Comparison of ENCODE assay signal across 10 cellular contexts in genomic region chr17:18771056-18771455, GRCh38. TPM values are rescaled to one million over a fixed set of nuclear protein-coding genes. Genes with fewer than 3 reads are reported as not detected.
DNase-seq lines count a peak whose midpoint lies in the region; ATAC-seq, FAIRE-seq and TF ChIP-seq lines count a peak whose summit lies in the region.
"Not testable (repeated sequence)": the region's sequence is repeated elsewhere in the genome, so short reads cannot be mapped to it uniquely, and the experiment has no call there.
"Had no signal": no experiment of that assay in that cellular context is flagged by ENCODE, and none has a peak within 500 bp of the region (broad histone marks: within the 10 kb centered on the region; RNA-seq: fewer than 3 reads in every experiment).

No MANE protein-coding gene starts in this region.

- not testable (repeated sequence) for H3K56ac ChIP-seq in IMR-90 (ENCODE audit: extremely low read depth, insufficient read depth, low read length)

- not testable (repeated sequence) for H3K4me3 Mint-ChIP-seq in nephron progenitor cell

- FAIRE-seq in A549 (lab: Jason Lieb, UNC), result peak; percentile 18

- not testable (repeated sequence) for H3K79me1 ChIP-seq in IMR-90 (ENCODE audit: low read depth in 1 of 2, low read length in 2 of 2)

- not testable (repeated sequence) for H3K36me3 ChIP-seq in IMR-90 (ENCODE audit: control insufficient read depth, insufficient read depth, low read length); ectodermal cell (ENCODE audit: control insufficient read depth, insufficient read depth, low read length)

- not testable (repeated sequence) for TF ChIP-seq RAD21 in A549 (conservative IDR thresholded peaks at IDR 0.05 in 1 of 2, IDR thresholded peaks at IDR 0.05 in 1 of 2); IMR-90 (IDR thresholded peaks at IDR 0.05; ENCODE audit: low read length)

- CTCF ChIA-PET in A549 (lab: Yijun Ruan, JAX), result interaction anchor here (1.5 kb wide), 1 partner anchor 145 kb away, joined by 3 read pairs; no protein-coding TSS in a partner anchor
- CTCF ChIA-PET in IMR-90 (lab: Yijun Ruan, JAX), result not testable (repeated sequence)

- not testable (repeated sequence) for BruUV-seq in IMR-90 (replicated peaks; lab: Mats Ljungman, UMichigan)

- H4K5ac ChIP-seq in IMR-90 (ENCODE audit: low read depth, low read length), result not testable (repeated sequence)

- not testable (repeated sequence) for H4K91ac ChIP-seq in IMR-90 (ENCODE audit: insufficient read depth, low read depth, low read length)

- not testable (repeated sequence) for H3K4me2 ChIP-seq in A549; IMR-90 (ENCODE audit: low read depth, low read length)

- POLR2A ChIA-PET in A549 (lab: Yijun Ruan, JAX); IMR-90 (lab: Charles Lee; ENCODE audit: unreplicated experiment): not testable (repeated sequence)

- in situ Hi-C loops in IMR-90 (cut with MboI; ENCODE audit: low sequenced_read_pairs), result not testable (repeated sequence)

- not testable (repeated sequence) for H2BK5ac ChIP-seq in IMR-90 (ENCODE audit: low read depth, low read length, poor library complexity, severe bottlenecking)

- H3K4me1 Mint-ChIP-seq in nephron progenitor cell, result peaks cover 32% of the 10 kb centered on the region

- H2AFZ ChIP-seq in IMR-90 (replicated peaks; ENCODE audit: low read length, poor library complexity), result not testable (repeated sequence)

- H3K4ac ChIP-seq in IMR-90 (ENCODE audit: low read depth, low read length), result not testable (repeated sequence)

- TF ChIP-seq POLR2A in A549 (IDR thresholded peaks at IDR 0.05; ENCODE audit: low read length); IMR-90 (IDR thresholded peaks at IDR 0.05; ENCODE audit: low read depth, low read length): not testable (repeated sequence)

- H3K9me3 Mint-ChIP-seq in nephron progenitor cell, result not testable (repeated sequence)

- not testable (repeated sequence) for H3K18ac ChIP-seq in IMR-90 (ENCODE audit: low read depth, low read length)

- not testable (repeated sequence) for H2AK9ac ChIP-seq in IMR-90 (replicated peaks; ENCODE audit: low read depth, low read length, poor library complexity)

- H2AK5ac ChIP-seq in IMR-90 (ENCODE audit: low read depth, low read length), result not testable (repeated sequence)

- not testable (repeated sequence) for H3K27me3 ChIP-seq in IMR-90 (ENCODE audit: control insufficient read depth, insufficient read depth, low read length); ectodermal cell (ENCODE audit: control insufficient read depth, insufficient read depth, low read length, poor library complexity, severe bottlenecking)

- H3K23ac ChIP-seq in IMR-90 (ENCODE audit: low read depth, low read length), result not testable (repeated sequence)

- H4K8ac ChIP-seq in IMR-90 (ENCODE audit: low read depth in 2 of 2, low read length in 2 of 2), result not testable (repeated sequence)

- H2BK120ac ChIP-seq in IMR-90 (ENCODE audit: low read depth, low read length), result not testable (repeated sequence)

- H2BK20ac ChIP-seq in IMR-90 (ENCODE audit: low read depth, low read length), result not testable (repeated sequence)

- dilution Hi-C loops in IMR-90 (cut with HindIII; ENCODE audit: low sequenced_read_pairs, unreplicated experiment), result not testable (repeated sequence)

- H3K27me3 Mint-ChIP-seq in nephron progenitor cell (ENCODE audit: low read depth, poor library complexity), result not testable (repeated sequence)

- intact Hi-C loops in IMR-90 (cut with micrococcal nuclease), result not testable (repeated sequence)

- not testable (repeated sequence) for H3K14ac ChIP-seq in IMR-90 (replicated peaks; ENCODE audit: low read depth, low read length)

- peak overlapping the region; percentile 89 for H3K27ac Mint-ChIP-seq in nephron progenitor cell

- not testable (repeated sequence) for TF ChIP-seq EP300 in A549 (IDR thresholded peaks at IDR 0.05)

- not testable (repeated sequence) for ATAC-seq in A549
- ATAC-seq in IMR-90 (ENCODE audit: low read depth), result peak; percentile 21; the same call in 1 of the 2 replicates

- H3K27ac ChIP-seq in A549; IMR-90 (ENCODE audit: insufficient read depth, low read length): not testable (repeated sequence)
- H3K27ac ChIP-seq in ectodermal cell (ENCODE audit: insufficient read depth, low read depth, low read length, poor library complexity, severe bottlenecking), result peak overlapping the region; percentile 66

- not testable (repeated sequence) for H3K9ac ChIP-seq in IMR-90 (ENCODE audit: low read depth, low read length)

- H2BK15ac ChIP-seq in IMR-90 (ENCODE audit: low read depth, low read length), result not testable (repeated sequence)

- H3K4me1 ChIP-seq in A549; IMR-90 (ENCODE audit: control insufficient read depth, insufficient read depth, low read length); ectodermal cell (ENCODE audit: control insufficient read depth, insufficient read depth, low read length): not testable (repeated sequence)

- H4K20me1 ChIP-seq in IMR-90 (ENCODE audit: insufficient read depth, low read length), result not testable (repeated sequence)

- WGBS in A549 (ENCODE audit: missing lambda C conversion rate), result 88% methylated on average over 4 of the region's 4 CpGs
- WGBS in IMR-90 (ENCODE audit: extremely low coverage in 2 of 2, insufficient read length in 1 of 2), 2 experiments, result no CpG with 5 or more reads among the region's 4 CpGs
- WGBS in ectodermal cell, 2 experiments, result 89 to 90% methylated on average over 4 of the region's 4 CpGs

- not testable (repeated sequence) for H3K4me3 ChIP-seq in A549; IMR-90 (ENCODE audit: insufficient read depth, low read depth, low read length); ectodermal cell (ENCODE audit: insufficient read depth, low read depth, low read length)

- TF ChIP-seq CTCF in A549 (IDR thresholded peaks at IDR 0.05); IMR-90 (conservative IDR thresholded peaks at IDR 0.05; ENCODE audit: low read depth, low read length); nephron progenitor cell (IDR thresholded peaks at IDR 0.05): not testable (repeated sequence)

- DNase-seq in A549 (ENCODE audit: low read depth in 1 of 2, low spot score in 1 of 2); IMR-90; nephron progenitor cell: not testable (repeated sequence)
- peak; percentile 55 for DNase-seq in astrocyte of the hippocampus (ENCODE audit: low read depth, low spot score)
- DNase-seq in kidney tubule cell (ENCODE audit: low spot score), result peak; percentile 8
- DNase-seq in retina, result peak; percentile 23

- not testable (repeated sequence) for H3K9me3 ChIP-seq in A549; IMR-90 (ENCODE audit: control insufficient read depth, insufficient read depth, low read length); ectodermal cell (ENCODE audit: control insufficient read depth, low read length)

- H3K9me1 ChIP-seq in IMR-90 (ENCODE audit: insufficient read depth, low read length), result not testable (repeated sequence)

- H3K36me3 Mint-ChIP-seq in nephron progenitor cell (ENCODE audit: low read depth), result not testable (repeated sequence)

RNA-seq across cellular contexts. Expression of gene TVP23B, which starts 9.9 kb away (rescaled TPM):
- polyA plus RNA-seq in A549 (2011; rRNA removed) (80.8 and 134 TPM in 2 replicates), A549 (2017; fragmentation: RNase III; extraction: RNeasy Plus Mini Kit Qiagen cat#74134 plus additional on column Dnase treatment) (83.5 to 94.1 TPM (median 85.2 TPM) in 3 replicates), IMR-90 (2012; rRNA removed) (21.3 and 30.9 TPM in 2 replicates)
- polyA plus RNA-seq in A549 (2012; cell fraction: cytosol; rRNA removed), result 23.7 TPM in 2 replicates
- 7.5 and 13.6 TPM in 2 replicates for polyA plus RNA-seq in A549 (2012; cell fraction: nucleus; rRNA removed)
- polyA minus RNA-seq in A549 (2011; rRNA and poly(A)+ RNA removed), result 45.7 and 61.5 TPM in 2 replicates
- 35.7 and 99.2 TPM in 2 replicates for total RNA-seq in IMR-90 (2012; rRNA removed)
- polyA plus RNA-seq in IMR-90 (2012; cell fraction: cytosol; rRNA removed), result 4.0 and 5.1 TPM in 2 replicates
- 2.1 and 12.0 TPM in 2 replicates for polyA plus RNA-seq in IMR-90 (2012; cell fraction: nucleus; rRNA removed; ENCODE audit: low replicate concordance)
- polyA plus RNA-seq in ectodermal cell (2013, experiment 1 of 4), result 28.0 TPM
- polyA plus RNA-seq in ectodermal cell (2013, experiment 2 of 4), result 33.9 TPM
- polyA plus RNA-seq in ectodermal cell (2013, experiment 3 of 4), result 21.9 TPM
- polyA plus RNA-seq in ectodermal cell (2013, experiment 4 of 4), result 26.5 TPM

RNA-seq across cellular contexts. Expression of gene FBXW10, which starts 27.2 kb away (rescaled TPM):
- 2.6 and 3.4 TPM in 2 replicates for polyA plus RNA-seq in A549 (2011; rRNA removed)
- polyA plus RNA-seq in A549 (2012; cell fraction: cytosol; rRNA removed), result 0.97 and 1.0 TPM in 2 replicates
- polyA plus RNA-seq in A549 (2012; cell fraction: nucleus; rRNA removed), result 4.4 and 6.2 TPM in 2 replicates
- polyA plus RNA-seq in A549 (2017; fragmentation: RNase III; extraction: RNeasy Plus Mini Kit Qiagen cat#74134 plus additional on column Dnase treatment), result 3.2 to 5.0 TPM (median 3.8 TPM) in 3 replicates
- 0.87 and 1.1 TPM in 2 replicates for polyA minus RNA-seq in A549 (2011; rRNA and poly(A)+ RNA removed)
- total RNA-seq in IMR-90 (2012; rRNA removed), result not detected in 2 replicates
- not detected in 2 replicates for polyA plus RNA-seq in IMR-90 (2012; rRNA removed)
- polyA plus RNA-seq in IMR-90 (2012; cell fraction: cytosol; rRNA removed), result not detected in 2 replicates
- polyA plus RNA-seq in IMR-90 (2012; cell fraction: nucleus; rRNA removed; ENCODE audit: low replicate concordance), result 0.01 and 0.11 TPM in 2 replicates
- 0.30 TPM for polyA plus RNA-seq in ectodermal cell (2013, experiment 1 of 4)
- not detected for polyA plus RNA-seq in ectodermal cell (2013, experiment 2 of 4)
- polyA plus RNA-seq in ectodermal cell (2013, experiment 3 of 4), result not detected
- 0.08 TPM for polyA plus RNA-seq in ectodermal cell (2013, experiment 4 of 4)
- total RNA-seq: A673; CD4-positive, alpha-beta memory T cell had no signal
- polyA plus RNA-seq: CD14-positive monocyte; CD4-positive, alpha-beta memory T cell had no signal
